Comparison of ENCODE assay signal across 13 cellular contexts in genomic region chr20:23106271-23106851, GRCh38. TPM values are rescaled to one million over a fixed set of nuclear protein-coding genes. Genes with fewer than 3 reads are reported as not detected.
A peak's percentile ranks its signal among the peaks of the same experiment; 100 is the strongest.
DNase-seq lines count a peak whose midpoint lies in the region; ATAC-seq and TF ChIP-seq lines count a peak whose summit lies in the region.
"Had no signal": no experiment of that assay in that cellular context is flagged by ENCODE, and none has a peak within 500 bp of the region (broad histone marks: within the 10 kb centered on the region; RNA-seq: fewer than 3 reads in every experiment).

No MANE protein-coding gene starts in this region.

- H3K27ac Mint-ChIP-seq in endothelial cell (ENCODE audit: unreplicated experiment), result peak overlapping the region; percentile 92
- no peak overlapping the region for H3K27ac Mint-ChIP-seq in CD4-positive, alpha-beta T cell
- H3K27ac Mint-ChIP-seq: activated naive CD4-positive, alpha-beta T cell treated with anti-CD3 and anti-CD28 coated beads, Interleukin-2, amount 50 U/mL, for 72 hours; memory B cell; stimulated activated naive B cell treated with anti-CD40 and anti-IgM and Interleukin-4, amounts not matched to agents 10 μg/mL and 1 μg/mL and 100 μg/mL, for 72 hours had no signal

- H3K36me3 Mint-ChIP-seq in endothelial cell (ENCODE audit: low read depth, unreplicated experiment), result no peaks in the 10 kb centered on the region
- H3K36me3 Mint-ChIP-seq in CD4-positive, alpha-beta T cell (ENCODE audit: low read depth), result no peaks in the 10 kb centered on the region
- H3K36me3 Mint-ChIP-seq: activated naive CD4-positive, alpha-beta T cell treated with anti-CD3 and anti-CD28 coated beads, Interleukin-2, amount 50 U/mL, for 72 hours; memory B cell; stimulated activated naive B cell treated with anti-CD40 and anti-IgM and Interleukin-4, amounts not matched to agents 10 μg/mL and 1 μg/mL and 100 μg/mL, for 72 hours had no signal

- no peaks in the 10 kb centered on the region for H3K9me3 Mint-ChIP-seq in endothelial cell (ENCODE audit: unreplicated experiment)
- no peaks in the 10 kb centered on the region for H3K9me3 Mint-ChIP-seq in CD4-positive, alpha-beta T cell
- H3K9me3 Mint-ChIP-seq: activated naive CD4-positive, alpha-beta T cell treated with anti-CD3 and anti-CD28 coated beads, Interleukin-2, amount 50 U/mL, for 72 hours; memory B cell; stimulated activated naive B cell treated with anti-CD40 and anti-IgM and Interleukin-4, amounts not matched to agents 10 μg/mL and 1 μg/mL and 100 μg/mL, for 72 hours had no signal

- H3K4me3 Mint-ChIP-seq in endothelial cell (ENCODE audit: unreplicated experiment), result peak overlapping the region; percentile 51
- no peak overlapping the region for H3K4me3 Mint-ChIP-seq in CD4-positive, alpha-beta T cell
- H3K4me3 Mint-ChIP-seq: memory B cell; stimulated activated naive B cell treated with anti-CD40 and anti-IgM and Interleukin-4, amounts not matched to agents 10 μg/mL and 1 μg/mL and 100 μg/mL, for 72 hours had no signal

- peak overlapping the region; percentile 36 for H3K27ac ChIP-seq in vagina
- no peak overlapping the region for H3K27ac ChIP-seq in CD4-positive, alpha-beta T cell (ENCODE audit: low read depth, low read length)
- H3K27ac ChIP-seq: epithelial cell of prostate, SK-N-MC had no signal

- H3K36me3 ChIP-seq in vagina, result no peaks in the 10 kb centered on the region

- intact Hi-C loops in vagina (cut with DNase I), result no loop called here
- intact Hi-C loops in CD4-positive, alpha-beta T cell (cut with DNase I, micrococcal nuclease), result no loop called here

- POLR2A ChIA-PET in CD4-positive, alpha-beta T cell (lab: Charles Lee), result no interaction called here

- peak; percentile 31 to 46 for DNase-seq in NOMO-1 (lab: John Stamatoyannopoulos, UW; ENCODE audit: unreplicated experiment in 2 of 2)
- peak; percentile 43 for DNase-seq in endothelial cell (ENCODE audit: low spot score)
- peak; percentile 19 for DNase-seq in medulla oblongata (ENCODE audit: extremely low spot score)
- no peak for DNase-seq in vagina (ENCODE audit: extremely low spot score in 2 of 2)
- no peak for DNase-seq in CD4-positive, alpha-beta T cell
- no peak for DNase-seq in NCI-H2227 treated with DMSO at 0.1 percent for 48 hours (lab: John Stamatoyannopoulos, UW)
- no peak for DNase-seq in stimulated activated CD4-positive, alpha-beta T cell treated with anti-CD3 and anti-CD28 coated beads, Interleukin-15, amount 100 ng/mL, for 24 hours
- DNase-seq: stimulated activated CD4-positive, alpha-beta T cell treated with anti-CD3 and anti-CD28 coated beads, Interleukin-12 subunit alpha, Interleukin-12 subunit beta, amount 100 ng/mL, for 4 hours; stimulated activated naive B cell treated with anti-CD40 and anti-IgM and Interleukin-4, amounts not matched to agents 10 μg/mL and 1 μg/mL and 100 μg/mL, for 72 hours had no signal

- CTCF ChIA-PET in CD4-positive, alpha-beta T cell (lab: Charles Lee), result no interaction called here

- TF ChIP-seq POLR2A in vagina (IDR thresholded peaks at IDR 0.05), result no peak

- H3K4me1 ChIP-seq in vagina, result peaks cover 35% of the 10 kb centered on the region

- no peaks in the 10 kb centered on the region for H3K27me3 ChIP-seq in vagina
- no peaks in the 10 kb centered on the region for H3K27me3 ChIP-seq in CD4-positive, alpha-beta T cell (ENCODE audit: control insufficient read depth, insufficient read depth, low read length)

- no peak overlapping the region for H3K4me3 ChIP-seq in vagina
- H3K4me3 ChIP-seq: SK-N-MC had no signal

- H3K9me3 ChIP-seq in vagina, result no peaks in the 10 kb centered on the region
- H3K9me3 ChIP-seq in CD4-positive, alpha-beta T cell (ENCODE audit: control insufficient read depth, low read length), result no peaks in the 10 kb centered on the region

- H3K27me3 Mint-ChIP-seq in endothelial cell (ENCODE audit: unreplicated experiment), result peaks cover 8% of the 10 kb centered on the region
- no peaks in the 10 kb centered on the region for H3K27me3 Mint-ChIP-seq in CD4-positive, alpha-beta T cell

- H3K4me1 Mint-ChIP-seq in endothelial cell (ENCODE audit: unreplicated experiment), result peaks cover 51% of the 10 kb centered on the region
- no peaks in the 10 kb centered on the region for H3K4me1 Mint-ChIP-seq in CD4-positive, alpha-beta T cell (ENCODE audit: low read depth)
- H3K4me1 Mint-ChIP-seq: memory B cell; stimulated activated naive B cell treated with anti-CD40 and anti-IgM and Interleukin-4, amounts not matched to agents 10 μg/mL and 1 μg/mL and 100 μg/mL, for 72 hours had no signal

- peak; percentile 59 for TF ChIP-seq CTCF in endothelial cell (IDR thresholded peaks at IDR 0.05; ENCODE audit: unreplicated experiment)
- peak in 1 of 3 experiments; percentile 15 for TF ChIP-seq CTCF in vagina (IDR thresholded peaks at IDR 0.05)
- no peak for TF ChIP-seq CTCF in CD4-positive, alpha-beta T cell (IDR thresholded peaks at IDR 0.05)

- ATAC-seq in CD4-positive, alpha-beta T cell (ENCODE audit: poor library complexity), result no peak
- ATAC-seq: activated naive CD4-positive, alpha-beta T cell treated with anti-CD3 and anti-CD28 coated beads, Interleukin-2, amount 50 U/mL, for 72 hours; stimulated activated naive B cell treated with anti-CD40 and anti-IgM and Interleukin-4, amounts not matched to agents 10 μg/mL and 1 μg/mL and 100 μg/mL, for 72 hours had no signal

RNA-seq across cellular contexts. Expression of gene CD93, which starts 20.2 kb away (rescaled TPM):
- total RNA-seq in endothelial cell (ENCODE audit: unreplicated experiment) (139 TPM), vagina (45.4 TPM)
- total RNA-seq in CD4-positive, alpha-beta T cell, result 1 to 10 TPM; 1.1 TPM

RNA-seq across cellular contexts. Expression of gene THBD, which starts 56.9 kb away (rescaled TPM):
- 90.4 TPM for total RNA-seq in endothelial cell (ENCODE audit: unreplicated experiment)
- 76.9 TPM for total RNA-seq in vagina
- total RNA-seq in CD4-positive, alpha-beta T cell, result 1 to 10 TPM; 2.2 to 2.4 TPM
- total RNA-seq: activated naive CD4-positive, alpha-beta T cell treated with anti-CD3 and anti-CD28 coated beads, Interleukin-2, amount 50 U/mL, for 72 hours had no signal

Comparison
In these comparisons a context has a peak if more than half of its experiments do, and no peak if none do; other contexts are left out.
1. DNase-seq: peak in NOMO-1 (2 of 2), endothelial cell (single experiment) and medulla oblongata (single experiment); none in vagina (0 of 2), CD4-positive, alpha-beta T cell (0 of 10), NCI-H2227 treated with DMSO at 0.1 percent for 48 hours (single experiment) and stimulated activated CD4-positive, alpha-beta T cell treated with anti-CD3 and anti-CD28 coated beads, Interleukin-15, amount 100 ng/mL, for 24 hours (single experiment).
2. RNA of gene CD93, which starts 20.2 kb away (total RNA-seq): 139 TPM in endothelial cell (single experiment) and 45.4 TPM in vagina (single experiment); 1.1 TPM in CD4-positive, alpha-beta T cell; every median in the first group is over 10 times any median in the second.
3. RNA of gene THBD, which starts 56.9 kb away (total RNA-seq): 90.4 TPM in endothelial cell (single experiment) and 76.9 TPM in vagina (single experiment); 2.2 to 2.4 TPM in CD4-positive, alpha-beta T cell; every median in the first group is over 10 times any median in the second.